1 cellular context compared by ENCODE assay signal in the genomic region with DNA sequence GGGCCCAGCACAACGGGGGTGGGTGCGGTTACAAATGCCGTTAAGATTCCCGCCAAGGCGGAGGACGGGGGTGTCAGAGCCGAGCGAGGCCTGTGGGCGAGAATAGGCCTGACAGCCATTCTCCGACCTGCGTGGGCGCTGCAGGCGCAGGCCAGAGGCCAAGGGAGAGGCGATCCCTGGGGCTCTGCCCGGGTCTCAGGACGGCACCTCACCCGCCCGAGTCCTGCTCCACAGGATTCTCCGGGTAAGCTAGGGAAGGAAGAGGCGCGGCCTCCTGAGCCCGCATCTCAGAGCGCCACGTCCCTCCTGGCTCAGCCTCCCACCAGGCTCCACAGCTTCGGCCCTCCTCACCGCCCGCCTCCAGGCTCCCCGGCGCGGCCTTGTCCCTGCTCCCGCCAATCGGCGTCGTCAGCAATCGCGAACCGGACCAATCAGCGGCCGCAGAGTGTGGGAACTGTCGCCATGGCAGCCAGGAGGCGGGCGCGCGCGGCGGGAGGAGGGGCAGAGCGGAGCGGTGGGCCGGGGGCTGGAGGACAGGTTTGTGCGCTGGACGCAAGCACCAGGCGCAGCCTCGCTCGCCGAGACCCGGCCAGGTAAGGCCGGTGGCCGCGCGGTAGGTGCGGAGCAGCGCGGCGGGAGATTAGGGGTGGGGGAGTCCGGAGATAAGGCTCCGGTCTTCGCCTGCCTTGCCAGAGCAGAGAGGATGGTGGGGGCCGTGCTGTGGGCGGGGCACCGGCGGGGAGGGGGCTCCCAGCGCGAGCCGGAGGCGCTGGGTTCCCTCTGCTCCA.
A peak's percentile ranks its signal among the peaks of the same experiment; 100 is the strongest.
TF ChIP-seq lines count a peak whose summit lies in the region.

A gene (plus strand): TSS at position 504 of the 788 bp plus-strand sequence. CDS start 18,585 bp downstream, outside the sequence.

TF ChIP-seq in H1, 55 proteins besides CTCF, POLR2A, EP300 and RAD21 (continued from another document):
- TF ChIP-seq, protein P1, sequence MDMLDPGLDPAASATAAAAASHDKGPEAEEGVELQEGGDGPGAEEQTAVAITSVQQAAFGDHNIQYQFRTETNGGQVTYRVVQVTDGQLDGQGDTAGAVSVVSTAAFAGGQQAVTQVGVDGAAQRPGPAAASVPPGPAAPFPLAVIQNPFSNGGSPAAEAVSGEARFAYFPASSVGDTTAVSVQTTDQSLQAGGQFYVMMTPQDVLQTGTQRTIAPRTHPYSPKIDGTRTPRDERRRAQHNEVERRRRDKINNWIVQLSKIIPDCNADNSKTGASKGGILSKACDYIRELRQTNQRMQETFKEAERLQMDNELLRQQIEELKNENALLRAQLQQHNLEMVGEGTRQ (IDR thresholded peaks at IDR 0.05; ENCODE audit: low read length), result no peak
- TF ChIP-seq SP4 (IDR thresholded peaks at IDR 0.05; ENCODE audit: low read length), result no peak
- TF ChIP-seq SP1 (IDR thresholded peaks at IDR 0.05; ENCODE audit: low read depth, low read length), result peak; percentile 93
- TF ChIP-seq POLR2AphosphoS5 (IDR thresholded peaks at IDR 0.05; ENCODE audit: low read depth, low read length), result peak; percentile 66
- TF ChIP-seq, protein P2, sequence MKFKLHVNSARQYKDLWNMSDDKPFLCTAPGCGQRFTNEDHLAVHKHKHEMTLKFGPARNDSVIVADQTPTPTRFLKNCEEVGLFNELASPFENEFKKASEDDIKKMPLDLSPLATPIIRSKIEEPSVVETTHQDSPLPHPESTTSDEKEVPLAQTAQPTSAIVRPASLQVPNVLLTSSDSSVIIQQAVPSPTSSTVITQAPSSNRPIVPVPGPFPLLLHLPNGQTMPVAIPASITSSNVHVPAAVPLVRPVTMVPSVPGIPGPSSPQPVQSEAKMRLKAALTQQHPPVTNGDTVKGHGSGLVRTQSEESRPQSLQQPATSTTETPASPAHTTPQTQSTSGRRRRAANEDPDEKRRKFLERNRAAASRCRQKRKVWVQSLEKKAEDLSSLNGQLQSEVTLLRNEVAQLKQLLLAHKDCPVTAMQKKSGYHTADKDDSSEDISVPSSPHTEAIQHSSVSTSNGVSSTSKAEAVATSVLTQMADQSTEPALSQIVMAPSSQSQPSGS (IDR thresholded peaks at IDR 0.05; ENCODE audit: low read length), result no peak
- no peak for TF ChIP-seq TAF7 (optimal IDR thresholded peaks at IDR 0.05; ENCODE audit: borderline replicate concordance, low read depth, low read length)
- no peak for TF ChIP-seq NRF1 (IDR thresholded peaks at IDR 0.05; ENCODE audit: low read depth, low read length)
- TF ChIP-seq, protein P3, sequence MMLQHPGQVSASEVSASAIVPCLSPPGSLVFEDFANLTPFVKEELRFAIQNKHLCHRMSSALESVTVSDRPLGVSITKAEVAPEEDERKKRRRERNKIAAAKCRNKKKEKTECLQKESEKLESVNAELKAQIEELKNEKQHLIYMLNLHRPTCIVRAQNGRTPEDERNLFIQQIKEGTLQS (IDR thresholded peaks at IDR 0.05; ENCODE audit: insufficient read depth, low read depth, low read length), result no peak
- TF ChIP-seq JUND (IDR thresholded peaks at IDR 0.05; ENCODE audit: low read length), result no peak
- peak; percentile 60 for TF ChIP-seq PHF8 (conservative IDR thresholded peaks at IDR 0.05; ENCODE audit: low read depth, low read length)
- peak; percentile 49; the same call in 1 of the 2 replicates for TF ChIP-seq EGR1 (IDR thresholded peaks at IDR 0.05; ENCODE audit: borderline replicate concordance, low read depth, low read length)
- TF ChIP-seq SIX5 (IDR thresholded peaks at IDR 0.05; ENCODE audit: low read depth, low read length), result no peak
- no peak for TF ChIP-seq GTF2F1 (IDR thresholded peaks at IDR 0.05; ENCODE audit: borderline replicate concordance, low read depth, low read length)
- no peak for TF ChIP-seq SRF (IDR thresholded peaks at IDR 0.05; ENCODE audit: low read depth, low read length)
- no peak for TF ChIP-seq KDM5A (IDR thresholded peaks at IDR 0.05; ENCODE audit: low read length)
- no peak for TF ChIP-seq SAP30 (IDR thresholded peaks at IDR 0.05; ENCODE audit: insufficient read depth, insufficient replicate concordance, low read length)
- no peak for TF ChIP-seq MAFK (IDR thresholded peaks at IDR 0.05; ENCODE audit: low read depth, low read length)
- no peak for TF ChIP-seq CBX5 (IDR thresholded peaks at IDR 0.05; ENCODE audit: low read depth, low read length)
- 0 out of 2 replicates have a peak, but pooled peaks have one; percentile 63 for TF ChIP-seq CREB1 (IDR thresholded peaks at IDR 0.05)
- 0 out of 4 replicates have a peak, but pooled peaks of 1 of the 2 experiments have one; percentile 23 for TF ChIP-seq SIN3A (conservative IDR thresholded peaks at IDR 0.05 in 1 of 2, IDR thresholded peaks at IDR 0.05 in 1 of 2; ENCODE audit: low read depth in 1 of 2, low read length in 2 of 2)
- TF ChIP-seq EZH2 (IDR thresholded peaks at IDR 0.05; ENCODE audit: low read depth, low read length, severe bottlenecking), result no peak
- 0 out of 2 replicates have a peak, but pooled peaks have one; percentile 23 for TF ChIP-seq BACH1 (IDR thresholded peaks at IDR 0.05; ENCODE audit: low read length)
- TF ChIP-seq, protein P4, sequence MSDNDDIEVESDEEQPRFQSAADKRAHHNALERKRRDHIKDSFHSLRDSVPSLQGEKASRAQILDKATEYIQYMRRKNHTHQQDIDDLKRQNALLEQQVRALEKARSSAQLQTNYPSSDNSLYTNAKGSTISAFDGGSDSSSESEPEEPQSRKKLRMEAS (IDR thresholded peaks at IDR 0.05), result peak; percentile 53
- TF ChIP-seq NANOG (IDR thresholded peaks at IDR 0.05; ENCODE audit: insufficient read depth, low read depth, low read length, poor library complexity, severe bottlenecking), result peak; percentile 57
- TF ChIP-seq RBBP5 (IDR thresholded peaks at IDR 0.05; ENCODE audit: borderline replicate concordance, low read depth, low read length), result peak; percentile 79; the same call in 1 of the 2 replicates
- no peak for TF ChIP-seq CTBP2 (IDR thresholded peaks at IDR 0.05; ENCODE audit: borderline replicate concordance, insufficient read depth, insufficient read length, low read length)
- TF ChIP-seq, protein P5, sequence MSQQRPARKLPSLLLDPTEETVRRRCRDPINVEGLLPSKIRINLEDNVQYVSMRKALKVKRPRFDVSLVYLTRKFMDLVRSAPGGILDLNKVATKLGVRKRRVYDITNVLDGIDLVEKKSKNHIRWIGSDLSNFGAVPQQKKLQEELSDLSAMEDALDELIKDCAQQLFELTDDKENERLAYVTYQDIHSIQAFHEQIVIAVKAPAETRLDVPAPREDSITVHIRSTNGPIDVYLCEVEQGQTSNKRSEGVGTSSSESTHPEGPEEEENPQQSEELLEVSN (IDR thresholded peaks at IDR 0.05), result peak; percentile 84
- TF ChIP-seq HDAC2 (IDR thresholded peaks at IDR 0.05; ENCODE audit: borderline replicate concordance in 1 of 2, low read depth in 2 of 2, low read length in 2 of 2), result no peak
- TF ChIP-seq BCL11A (IDR thresholded peaks at IDR 0.05; ENCODE audit: low read depth in 2 of 2, low read length in 2 of 2), result no peak
- no peak for TF ChIP-seq RNF2 (IDR thresholded peaks at IDR 0.05; ENCODE audit: borderline replicate concordance, low read depth, low read length, missing control alignments, poor library complexity, severe bottlenecking)
- no peak for TF ChIP-seq POU5F1 (IDR thresholded peaks at IDR 0.05; ENCODE audit: low read depth, low read length)
